Comparison of ENCODE assay signal across 8 cellular contexts in the genomic region with DNA sequence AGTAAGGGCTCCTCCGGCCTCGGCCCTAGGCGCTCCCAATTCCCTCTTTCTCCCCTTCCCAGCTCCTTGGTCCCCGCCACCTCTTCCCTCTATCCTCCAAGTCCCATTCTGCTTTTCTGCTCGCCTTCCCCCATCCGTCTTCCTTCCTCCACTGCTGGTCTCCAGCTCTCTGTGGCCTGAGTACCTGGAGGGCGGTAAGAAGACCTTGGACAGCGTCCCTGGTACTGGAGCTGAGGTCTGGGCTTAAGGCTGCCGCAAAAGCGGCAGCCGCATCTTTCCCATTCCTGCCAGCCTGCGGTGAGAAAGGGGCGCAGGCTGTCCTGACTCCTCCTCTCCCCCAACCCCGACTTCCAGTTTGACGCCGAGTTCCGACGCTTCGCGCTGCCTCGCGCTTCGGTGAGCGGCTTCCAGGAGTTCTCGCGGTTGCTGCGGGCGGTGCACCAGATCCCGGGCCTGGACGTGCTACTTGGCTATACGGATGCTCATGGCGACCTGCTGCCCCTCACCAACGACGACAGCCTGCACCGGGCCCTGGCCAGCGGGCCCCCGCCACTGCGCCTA. TPM values are rescaled to one million over a fixed set of nuclear protein-coding genes. Genes with fewer than 3 reads are reported as not detected.
DNase-seq lines count a peak whose midpoint lies in the region; FAIRE-seq and TF ChIP-seq lines count a peak whose summit lies in the region.

No MANE protein-coding gene starts in this region.

- H3K27ac ChIP-seq in cardiac muscle cell (no peak overlapping the region), Peyer's patch (peak overlapping the region; percentile 91 to 99 (median 97)), dorsolateral prefrontal cortex (peak overlapping the region in 57 of 59 donors; percentile 21 to 99 (median 96)), uterus (peak overlapping the region; percentile 94)

- H3K27me3 ChIP-seq in cardiac muscle cell (peaks cover 14% of the 10 kb centered on the region), Peyer's patch (no peaks in the 10 kb centered on the region), dorsolateral prefrontal cortex (no peaks in the 10 kb centered on the region), mononuclear cell (ENCODE audit: insufficient read depth, low read length) (no peaks in the 10 kb centered on the region), uterus (no peaks in the 10 kb centered on the region)

- intact Hi-C loops in cardiac septum (cut with DNase I), result no loop called here
- intact Hi-C loops in dorsolateral prefrontal cortex (cut with DNase I), result loop anchor here (2.0 to 5.0 kb wide), 3 partner anchors 56 to 434 kb away; partner anchors contain the start of genes GFOD2 (in 2 of the 2), CTCF (in 1 of the 2) and TMEM208 (in 1 of the 2)
- intact Hi-C loops in uterus (cut with DNase I; ENCODE audit: low total_unique reads), result no loop called here
- intact Hi-C loops in lower leg skin (cut with DNase I; ENCODE audit: low total_unique reads), result no loop called here

- H3K4me1 ChIP-seq in cardiac muscle cell (ENCODE audit: low read depth) (peaks cover 3% of the 10 kb centered on the region), Peyer's patch (peaks cover 0 to 30% (median 14%) of the 10 kb centered on the region in 4 donors), mononuclear cell (ENCODE audit: insufficient read depth, low read length) (peaks cover 30% of the 10 kb centered on the region), uterus (peaks cover 4 to 18% of the 10 kb centered on the region in 2 donors)

- H3K36me3 ChIP-seq in cardiac muscle cell, result no peaks in the 10 kb centered on the region
- H3K36me3 ChIP-seq in Peyer's patch, result peaks cover 0 to 9% (median 0%) of the 10 kb centered on the region in 3 donors
- no peaks in the 10 kb centered on the region for H3K36me3 ChIP-seq in uterus

- 1 to 15% methylated on average over 14 to 38 of the region's 38 CpGs for WGBS in lower leg skin, 2 donors

- no peaks in the 10 kb centered on the region for H3K9me3 ChIP-seq in cardiac muscle cell (ENCODE audit: low read depth)
- no peaks in the 10 kb centered on the region for H3K9me3 ChIP-seq in Peyer's patch
- no peaks in the 10 kb centered on the region for H3K9me3 ChIP-seq in mononuclear cell (ENCODE audit: low read depth, low read length)
- no peaks in the 10 kb centered on the region for H3K9me3 ChIP-seq in uterus

- TF ChIP-seq POLR2A in Peyer's patch (IDR thresholded peaks at IDR 0.05) (no peak), uterus (IDR thresholded peaks at IDR 0.05) (no peak), lower leg skin (IDR thresholded peaks at IDR 0.05) (no peak)

- DNase-seq in cardiac muscle cell (ENCODE audit: low read depth in 1 of 2, low spot score in 1 of 2) (peak; percentile 42 to 81), cardiac septum (ENCODE audit: low spot score) (no peak), Peyer's patch (no peak), dorsolateral prefrontal cortex (no peak), uterus (no peak), lower leg skin (ENCODE audit: low spot score in 2 of 2) (no peak), RCC 7860 (ENCODE audit: low spot score) (no peak)

- H3K4me3 ChIP-seq in cardiac muscle cell, result peak overlapping the region; percentile 85
- H3K4me3 ChIP-seq in Peyer's patch, result peak overlapping the region; percentile 73 to 93 (median 82)
- H3K4me3 ChIP-seq in dorsolateral prefrontal cortex, result peak overlapping the region; percentile 53 to 100 (median 92)
- peak overlapping the region; percentile 93 for H3K4me3 ChIP-seq in mononuclear cell (ENCODE audit: low read length)
- peak overlapping the region; percentile 64 to 94 for H3K4me3 ChIP-seq in uterus
- H3K4me3 ChIP-seq in lower leg skin (ENCODE audit: low read depth, poor library complexity, severe bottlenecking), result no peak overlapping the region

- TF ChIP-seq CTCF in cardiac muscle cell (IDR thresholded peaks at IDR 0.05; ENCODE audit: low read depth, low read length) (no peak), Peyer's patch (IDR thresholded peaks at IDR 0.05) (no peak), dorsolateral prefrontal cortex (IDR thresholded peaks at IDR 0.05 in 54 of 56, conservative IDR thresholded peaks at IDR 0.05 in 2 of 56; ENCODE audit: low read depth in 1 of 56, partially characterized antibody in 56 of 56) (no peak), uterus (IDR thresholded peaks at IDR 0.05) (no peak), lower leg skin (IDR thresholded peaks at IDR 0.05) (no peak)

- no peak for FAIRE-seq in RCC 7860 (lab: Jason Lieb, UNC)

RNA-seq across cellular contexts. Expression of gene PARD6A, which starts 0.4 kb away (rescaled TPM):
- total RNA-seq in cardiac muscle cell, result 0.71 and 0.74 TPM in 2 replicates
- 0.91 and 1.1 TPM in 2 replicates for polyA plus RNA-seq in cardiac muscle cell
- 3.4 TPM for total RNA-seq in cardiac septum
- total RNA-seq in Peyer's patch, result 1 to 10 TPM in 3 of 4 donors, not detected in 1; 1.0 to 4.3 (median 2.1) TPM
- total RNA-seq in dorsolateral prefrontal cortex, result 10 to 100 TPM; 13.9 to 52.7 (median 27.3) TPM
- total RNA-seq in mononuclear cell, result 3.0 TPM
- 10 to 100 TPM in 1 of 4 donors, 1 to 10 TPM in 2, not detected in 1; 1.6 to 32.9 (median 7.9) TPM for total RNA-seq in uterus
- 1 to 10 TPM; 2.1 to 3.5 (median 2.4) TPM for total RNA-seq in lower leg skin

RNA-seq across cellular contexts. Expression of gene ACD, which starts 1.1 kb away (rescaled TPM):
- total RNA-seq in cardiac muscle cell (17.2 and 25.5 TPM in 2 replicates), cardiac septum (9.3 TPM), Peyer's patch (10 to 100 TPM; 14.2 to 37.2 (median 18.6) TPM), dorsolateral prefrontal cortex (10 to 100 TPM; 19.1 to 42.5 (median 29.0) TPM), mononuclear cell (12.7 TPM), uterus (10 to 100 TPM; 17.8 to 33.4 (median 29.8) TPM), lower leg skin (10 to 100 TPM; 18.7 to 31.1 (median 23.4) TPM)
- 25.1 and 31.8 TPM in 2 replicates for polyA plus RNA-seq in cardiac muscle cell

RNA-seq across cellular contexts. Expression of gene ENKD1, which starts 5.4 kb away (rescaled TPM):
- total RNA-seq in cardiac muscle cell (29.8 and 34.8 TPM in 2 replicates), cardiac septum (8.5 TPM), Peyer's patch (10 to 100 TPM; 10.6 to 26.3 (median 13.4) TPM), dorsolateral prefrontal cortex (10 to 100 TPM in 93 of 120 experiments, 1 to 10 TPM in 27; 5.8 to 19.4 (median 11.7) TPM), mononuclear cell (3.0 TPM), uterus (10 to 100 TPM in 3 of 4 donors, 1 to 10 TPM in 1; 4.1 to 22.4 (median 13.7) TPM), lower leg skin (10 to 100 TPM; 14.5 to 21.2 (median 17.5) TPM)
- polyA plus RNA-seq in cardiac muscle cell, result 23.3 and 23.8 TPM in 2 replicates

RNA-seq across cellular contexts. Expression of gene C16orf86, which starts 5.4 kb away (rescaled TPM):
- total RNA-seq in cardiac muscle cell, result 13.0 and 14.9 TPM in 2 replicates
- polyA plus RNA-seq in cardiac muscle cell, result 1.7 and 5.1 TPM in 2 replicates
- 5.6 TPM for total RNA-seq in cardiac septum
- total RNA-seq in Peyer's patch, result 1 to 10 TPM in 3 of 4 donors, under 1 TPM in 1; 0.54 to 6.6 (median 2.0) TPM
- 10 to 100 TPM in 21 of 120 experiments, 1 to 10 TPM in 99; 3.5 to 17.8 (median 7.3) TPM for total RNA-seq in dorsolateral prefrontal cortex
- total RNA-seq in mononuclear cell, result 6.8 TPM
- total RNA-seq in uterus, result 1 to 10 TPM in 3 of 4 donors, not detected in 1; 5.3 to 8.6 (median 6.9) TPM
- total RNA-seq in lower leg skin, result 10 to 100 TPM in 1 of 4 donors, 1 to 10 TPM in 3; 2.2 to 10.4 (median 7.2) TPM

RNA-seq across cellular contexts. Expression of gene CARMIL2, which starts 16.2 kb away (rescaled TPM):
- total RNA-seq in cardiac muscle cell (0.78 and 1.6 TPM in 2 replicates), cardiac septum (0.40 TPM), Peyer's patch (10 to 100 TPM in 3 of 4 donors, 1 to 10 TPM in 1; 8.4 to 55.3 (median 13.4) TPM), dorsolateral prefrontal cortex (100 to 1,000 TPM in 2 of 120 experiments, 10 to 100 TPM in 118; 19.6 to 121 (median 72.6) TPM), mononuclear cell (20.8 TPM), uterus (1 to 10 TPM in 1 of 4 donors, under 1 TPM in 2, not detected in 1; 0.41 to 1.2 (median 0.51) TPM), lower leg skin (1 to 10 TPM in 2 of 4 donors, under 1 TPM in 2; 0.91 to 4.7 (median 1.9) TPM)
- 2.3 and 2.4 TPM in 2 replicates for polyA plus RNA-seq in cardiac muscle cell

Comparison
In these comparisons a context has a peak if more than half of its experiments do, and no peak if none do; other contexts are left out.
1. DNase-seq: peak in cardiac muscle cell (2 of 2); none in cardiac septum (single experiment), Peyer's patch (0 of 3), dorsolateral prefrontal cortex (0 of 10), uterus (0 of 2), lower leg skin (0 of 2) and RCC 7860 (single experiment).
2. intact Hi-C loops: an anchor here in dorsolateral prefrontal cortex (2.0 to 5.0 kb wide); none called in cardiac septum, uterus and lower leg skin.